ENCODE assay signal across 29 cellular contexts in the genomic region with DNA sequence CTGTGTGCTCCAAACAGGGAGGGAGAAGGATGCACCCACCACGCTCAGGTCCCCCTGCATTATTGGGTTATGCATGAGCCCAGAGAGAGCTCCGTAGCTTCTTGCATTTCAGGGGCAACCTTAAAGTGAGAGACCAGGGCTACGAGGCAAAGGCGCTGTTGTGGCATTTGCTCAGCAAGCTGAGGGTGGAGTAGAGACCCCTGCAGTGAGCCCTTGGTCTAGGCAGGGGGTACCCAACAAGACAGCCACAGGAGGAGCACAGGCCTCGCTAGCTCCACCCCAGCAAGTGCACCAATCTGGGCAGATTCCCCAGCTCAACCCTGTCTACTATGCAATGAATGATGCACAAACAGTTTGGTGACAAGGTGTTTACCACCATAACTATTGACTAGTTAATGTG.
"Had no signal": no experiment of that assay in that cellular context is flagged by ENCODE, and none has a peak within 500 bp of the region (broad histone marks: within the 10 kb centered on the region; RNA-seq: fewer than 3 reads in every experiment).

No MANE protein-coding gene starts in this region.

- H3K27ac Mint-ChIP-seq: stimulated activated effector memory CD8-positive, alpha-beta T cell treated with anti-CD3 and anti-CD28 coated beads, Interleukin-12 subunit alpha, Interleukin-12 subunit beta, amount 100 ng/mL, for 72 hours; stimulated activated memory B cell treated with anti-CD40 and anti-IgM and Interleukin-4, amounts not matched to agents 10 μg/mL and 1 μg/mL and 100 μg/mL, for 72 hours; stimulated activated naive B cell treated with anti-CD40 and anti-IgM and Interleukin-4, amounts not matched to agents 10 μg/mL and 1 μg/mL and 100 μg/mL, for 72 hours; stimulated activated naive CD8-positive, alpha-beta T cell treated with anti-CD3 and anti-CD28 coated beads, Interleukin-15, amount 100 ng/mL, for 72 hours; stimulated activated naive CD8-positive, alpha-beta T cell treated with anti-CD3 and anti-CD28 coated beads, Interleukin-15, Interleukin-2, amounts not matched to agents 100 ng/mL and 50 ng/mL, for 24 hours; type B pancreatic cell had no signal

- H3K9me3 ChIP-seq: suprapubic skin, testis, thoracic aorta, thyroid gland, tibial artery, transverse colon, upper lobe of left lung, upper lobe of right lung, uterus, vagina had no signal

- DNase-seq: stimulated activated CD4-positive, alpha-beta T cell treated with anti-CD3 and anti-CD28 coated beads, Interleukin-2, amount 100 ng/mL, for 48 hours; stimulated activated CD4-positive, alpha-beta T cell treated with anti-CD3 and anti-CD28 coated beads, Interleukin-4, amount 100 ng/mL, for 1 hour; stimulated activated CD4-positive, alpha-beta T cell treated with anti-CD3 and anti-CD28 coated beads, Interleukin-4, amount 100 ng/mL, for 24 hours; stimulated activated CD4-positive, alpha-beta T cell treated with anti-CD3 and anti-CD28 coated beads, Interleukin-4, amount 100 ng/mL, for 4 hours; stimulated activated CD8-positive, alpha-beta memory T cell treated with anti-CD3 and anti-CD28 coated beads, Interleukin-4, amount 100 ng/mL, for 48 hours; stimulated activated naive B cell treated with anti-CD40 and anti-IgM and Interleukin-4, amounts not matched to agents 10 μg/mL and 1 μg/mL and 100 μg/mL, for 72 hours; stimulated activated naive CD4-positive, alpha-beta T cell; stimulated activated naive CD4-positive, alpha-beta T cell treated with Interleukin-2 at 50 U/mL for 16 hours; stimulated activated naive CD8-positive, alpha-beta T cell treated with anti-CD3 and anti-CD28 coated beads, Interleukin-15, amount 100 ng/mL, for 72 hours; stimulated activated naive CD8-positive, alpha-beta T cell treated with anti-CD3 and anti-CD28 coated beads, Interleukin-15, Interleukin-2, amounts not matched to agents 100 U/mL and 50 U/mL, for 24 hours; stomach; substantia nigra; testis; thyroid gland; tibial artery; transverse colon; trophoblast cell; upper lobe of left lung; upper lobe of right lung; uterus had no signal

- H3K27ac ChIP-seq: stomach, suprapubic skin, testis, thoracic aorta, thyroid gland, tibial artery, tibial nerve, transverse colon, upper lobe of left lung, upper lobe of right lung, uterus, vagina had no signal

- H3K36me3 ChIP-seq: stomach, suprapubic skin, thoracic aorta, thyroid gland, tibial artery, tibial nerve, transverse colon, upper lobe of left lung, upper lobe of right lung, uterus, vagina had no signal

- FAIRE-seq: urothelium cell line had no signal

- H3K4me3 ChIP-seq: stomach, suprapubic skin, testis, thoracic aorta, thyroid gland, tibial artery, tibial nerve, transverse colon, upper lobe of left lung, upper lobe of right lung, uterus, vagina had no signal

- H3K4me1 Mint-ChIP-seq: stimulated activated effector memory CD8-positive, alpha-beta T cell treated with anti-CD3 and anti-CD28 coated beads, Interleukin-12 subunit alpha, Interleukin-12 subunit beta, amount 100 ng/mL, for 72 hours; stimulated activated memory B cell treated with anti-CD40 and anti-IgM and Interleukin-4, amounts not matched to agents 10 μg/mL and 1 μg/mL and 100 μg/mL, for 72 hours; stimulated activated naive B cell treated with anti-CD40 and anti-IgM and Interleukin-4, amounts not matched to agents 10 μg/mL and 1 μg/mL and 100 μg/mL, for 72 hours; stimulated activated naive CD8-positive, alpha-beta T cell treated with anti-CD3 and anti-CD28 coated beads, Interleukin-15, amount 100 ng/mL, for 72 hours had no signal

- H3K27me3 ChIP-seq: stomach, suprapubic skin, testis, thyroid gland, tibial artery, tibial nerve, transverse colon, upper lobe of left lung, upper lobe of right lung, uterus, vagina had no signal

- H3K4me1 ChIP-seq: stomach, suprapubic skin, testis, tibial artery, tibial nerve, transverse colon, upper lobe of left lung, upper lobe of right lung, uterus had no signal

- H3K36me3 Mint-ChIP-seq: stimulated activated effector memory CD8-positive, alpha-beta T cell treated with anti-CD3 and anti-CD28 coated beads, Interleukin-12 subunit alpha, Interleukin-12 subunit beta, amount 100 ng/mL, for 72 hours; stimulated activated memory B cell treated with anti-CD40 and anti-IgM and Interleukin-4, amounts not matched to agents 10 μg/mL and 1 μg/mL and 100 μg/mL, for 72 hours; stimulated activated naive B cell treated with anti-CD40 and anti-IgM and Interleukin-4, amounts not matched to agents 10 μg/mL and 1 μg/mL and 100 μg/mL, for 72 hours; type B pancreatic cell had no signal

- ATAC-seq: stimulated activated effector memory CD8-positive, alpha-beta T cell treated with anti-CD3 and anti-CD28 coated beads, Interleukin-12 subunit alpha, Interleukin-12 subunit beta, amount 100 ng/mL, for 72 hours; stimulated activated memory B cell treated with anti-CD40 and anti-IgM and Interleukin-4, amounts not matched to agents 10 μg/mL and 1 μg/mL and 100 μg/mL, for 72 hours; stimulated activated naive B cell treated with anti-CD40 and anti-IgM and Interleukin-4, amounts not matched to agents 10 μg/mL and 1 μg/mL and 100 μg/mL, for 72 hours; stimulated activated naive CD8-positive, alpha-beta T cell treated with anti-CD3 and anti-CD28 coated beads, Interleukin-15, amount 100 ng/mL, for 72 hours; stimulated activated naive CD8-positive, alpha-beta T cell treated with anti-CD3 and anti-CD28 coated beads, Interleukin-15, Interleukin-2, amounts not matched to agents 100 U/mL and 50 U/mL, for 24 hours; upper lobe of right lung had no signal

- H3K9me3 Mint-ChIP-seq: type B pancreatic cell had no signal

- H3K27me3 Mint-ChIP-seq: stimulated activated memory B cell treated with anti-CD40 and anti-IgM and Interleukin-4, amounts not matched to agents 10 μg/mL and 1 μg/mL and 100 μg/mL, for 72 hours; stimulated activated naive B cell treated with anti-CD40 and anti-IgM and Interleukin-4, amounts not matched to agents 10 μg/mL and 1 μg/mL and 100 μg/mL, for 72 hours; stimulated activated naive CD8-positive, alpha-beta T cell treated with anti-CD3 and anti-CD28 coated beads, Interleukin-15, amount 100 ng/mL, for 72 hours; stimulated activated naive CD8-positive, alpha-beta T cell treated with anti-CD3 and anti-CD28 coated beads, Interleukin-15, Interleukin-2, amounts not matched to agents 100 ng/mL and 50 ng/mL, for 24 hours had no signal

- H3K4me3 Mint-ChIP-seq: stimulated activated effector memory CD8-positive, alpha-beta T cell treated with anti-CD3 and anti-CD28 coated beads, Interleukin-12 subunit alpha, Interleukin-12 subunit beta, amount 100 ng/mL, for 72 hours; stimulated activated memory B cell treated with anti-CD40 and anti-IgM and Interleukin-4, amounts not matched to agents 10 μg/mL and 1 μg/mL and 100 μg/mL, for 72 hours; stimulated activated naive B cell treated with anti-CD40 and anti-IgM and Interleukin-4, amounts not matched to agents 10 μg/mL and 1 μg/mL and 100 μg/mL, for 72 hours; stimulated activated naive CD8-positive, alpha-beta T cell treated with anti-CD3 and anti-CD28 coated beads, Interleukin-15, amount 100 ng/mL, for 72 hours; stimulated activated naive CD8-positive, alpha-beta T cell treated with anti-CD3 and anti-CD28 coated beads, Interleukin-15, Interleukin-2, amounts not matched to agents 100 ng/mL and 50 ng/mL, for 24 hours; type B pancreatic cell had no signal
